1 cellular context compared by ENCODE assay signal in the genomic region with DNA sequence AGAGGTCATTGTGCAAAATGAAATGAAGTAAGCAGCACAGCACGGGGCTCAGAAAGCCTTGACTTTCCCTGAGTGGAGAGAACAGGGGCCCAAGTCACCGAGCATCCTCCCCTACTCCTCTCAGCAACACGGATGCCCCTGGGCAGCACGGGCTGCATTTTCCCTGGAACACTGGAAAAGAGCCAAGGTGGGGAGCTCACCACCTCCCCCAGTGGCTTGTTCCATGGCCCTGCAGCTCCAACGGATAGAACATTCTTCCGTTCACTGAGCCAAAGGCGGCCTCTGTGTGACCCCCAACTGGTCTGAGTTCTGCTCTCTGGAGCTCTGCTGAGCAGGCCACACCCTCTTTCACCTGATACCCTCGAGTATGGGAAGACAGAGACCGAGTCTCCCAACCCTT.
TF ChIP-seq lines count a peak whose summit lies in the region.

No MANE protein-coding gene starts in this region.

TF ChIP-seq in WTC11, 78 proteins besides CTCF, POLR2A, EP300 and RAD21 (continued from another document):
- TF ChIP-seq, protein P1, sequence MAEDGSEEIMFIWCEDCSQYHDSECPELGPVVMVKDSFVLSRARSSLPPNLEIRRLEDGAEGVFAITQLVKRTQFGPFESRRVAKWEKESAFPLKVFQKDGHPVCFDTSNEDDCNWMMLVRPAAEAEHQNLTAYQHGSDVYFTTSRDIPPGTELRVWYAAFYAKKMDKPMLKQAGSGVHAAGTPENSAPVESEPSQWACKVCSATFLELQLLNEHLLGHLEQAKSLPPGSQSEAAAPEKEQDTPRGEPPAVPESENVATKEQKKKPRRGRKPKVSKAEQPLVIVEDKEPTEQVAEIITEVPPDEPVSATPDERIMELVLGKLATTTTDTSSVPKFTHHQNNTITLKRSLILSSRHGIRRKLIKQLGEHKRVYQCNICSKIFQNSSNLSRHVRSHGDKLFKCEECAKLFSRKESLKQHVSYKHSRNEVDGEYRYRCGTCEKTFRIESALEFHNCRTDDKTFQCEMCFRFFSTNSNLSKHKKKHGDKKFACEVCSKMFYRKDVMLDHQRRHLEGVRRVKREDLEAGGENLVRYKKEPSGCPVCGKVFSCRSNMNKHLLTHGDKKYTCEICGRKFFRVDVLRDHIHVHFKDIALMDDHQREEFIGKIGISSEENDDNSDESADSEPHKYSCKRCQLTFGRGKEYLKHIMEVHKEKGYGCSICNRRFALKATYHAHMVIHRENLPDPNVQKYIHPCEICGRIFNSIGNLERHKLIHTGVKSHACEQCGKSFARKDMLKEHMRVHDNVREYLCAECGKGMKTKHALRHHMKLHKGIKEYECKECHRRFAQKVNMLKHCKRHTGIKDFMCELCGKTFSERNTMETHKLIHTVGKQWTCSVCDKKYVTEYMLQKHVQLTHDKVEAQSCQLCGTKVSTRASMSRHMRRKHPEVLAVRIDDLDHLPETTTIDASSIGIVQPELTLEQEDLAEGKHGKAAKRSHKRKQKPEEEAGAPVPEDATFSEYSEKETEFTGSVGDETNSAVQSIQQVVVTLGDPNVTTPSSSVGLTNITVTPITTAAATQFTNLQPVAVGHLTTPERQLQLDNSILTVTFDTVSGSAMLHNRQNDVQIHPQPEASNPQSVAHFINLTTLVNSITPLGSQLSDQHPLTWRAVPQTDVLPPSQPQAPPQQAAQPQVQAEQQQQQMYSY (CRISPR knock-in tag; IDR thresholded peaks at IDR 0.05) = no peak
